In genomic region chr18:9016819-9017169, GRCh38 we compare ENCODE assay signal across 8 cellular contexts.
DNase-seq lines count a peak whose midpoint lies in the region; ATAC-seq and TF ChIP-seq lines count a peak whose summit lies in the region.

No MANE protein-coding gene starts in this region.

- POLR2A ChIA-PET in Panc1 (lab: Charles Lee), result no interaction called here

- peaks cover 23% of the 10 kb centered on the region for H3K4me1 ChIP-seq in Panc1 (ENCODE audit: control insufficient read depth, insufficient read depth, low read length)

- no peaks in the 10 kb centered on the region for H3K36me3 Mint-ChIP-seq in stimulated activated naive B cell treated with anti-CD40 and anti-IgM and Interleukin-4, amounts not matched to agents 10 μg/mL and 1 μg/mL and 100 μg/mL, for 72 hours

- H3K4me3 ChIP-seq in Panc1 (ENCODE audit: low read depth in 2 of 2, low read length in 2 of 2), result peak overlapping the region; percentile 21 to 47
- peak overlapping the region; percentile 21 for H3K4me3 ChIP-seq in fibroblast of villous mesenchyme (ENCODE audit: low read depth, low read length)

- CTCF ChIA-PET in Panc1 (lab: Charles Lee), result no interaction called here

- H3K9me3 ChIP-seq in Panc1 (ENCODE audit: control insufficient read depth, insufficient read depth, low read depth, low read length), result peaks cover 8% of the 10 kb centered on the region; the same call in 1 of the 2 replicates

- BruUV-seq in Panc1 (replicated peaks; lab: Mats Ljungman, UMichigan), result no TSS peak

- in situ Hi-C loops in Panc1 (cut with HindIII; ENCODE audit: low pct_unique_long_range_greater_than_20kb, low sequenced_read_pairs), result no loop called here

- peak overlapping the region; percentile 81 for H3K27ac Mint-ChIP-seq in stimulated activated naive B cell treated with anti-CD40 and anti-IgM and Interleukin-4, amounts not matched to agents 10 μg/mL and 1 μg/mL and 100 μg/mL, for 72 hours

- H3K4me1 Mint-ChIP-seq in stimulated activated naive B cell treated with anti-CD40 and anti-IgM and Interleukin-4, amounts not matched to agents 10 μg/mL and 1 μg/mL and 100 μg/mL, for 72 hours, result peaks cover 11 to 15% of the 10 kb centered on the region in 2 donors

- ATAC-seq in GM21825 (IDR thresholded peaks at IDR 0.05; ENCODE audit: unreplicated experiment) (peak; percentile 34), Panc1 (peak; percentile 82), HG03159 (IDR thresholded peaks at IDR 0.05; ENCODE audit: unreplicated experiment) (no peak), HG03432 (IDR thresholded peaks at IDR 0.05; ENCODE audit: unreplicated experiment) (no peak)
- peak in 1 of 2 donors; percentile 42 for ATAC-seq in stimulated activated naive B cell treated with anti-CD40 and anti-IgM and Interleukin-4, amounts not matched to agents 10 μg/mL and 1 μg/mL and 100 μg/mL, for 72 hours (replicated peaks)

- no peak for DNase-seq in Panc1 (ENCODE audit: low read depth, low spot score)
- DNase-seq in fibroblast of villous mesenchyme (ENCODE audit: low read depth), result peak; percentile 5
- DNase-seq in stimulated activated naive B cell treated with anti-CD40 and anti-IgM and Interleukin-4, amounts not matched to agents 10 μg/mL and 1 μg/mL and 100 μg/mL, for 72 hours, result no peak
- no peak for DNase-seq in GDM1 (lab: John Stamatoyannopoulos, UW)
- DNase-seq in NCI-H524 treated with DMSO at 0.1 percent for 48 hours (lab: John Stamatoyannopoulos, UW), result no peak

- H3K27me3 ChIP-seq in Panc1 (ENCODE audit: control insufficient read depth, insufficient read depth, low read length), result no peaks in the 10 kb centered on the region

- H3K4me3 Mint-ChIP-seq in stimulated activated naive B cell treated with anti-CD40 and anti-IgM and Interleukin-4, amounts not matched to agents 10 μg/mL and 1 μg/mL and 100 μg/mL, for 72 hours, result peak overlapping the region; percentile 81

- H3K27ac ChIP-seq in Panc1 (ENCODE audit: low read length), result peak overlapping the region; percentile 88

- H3K27me3 Mint-ChIP-seq in stimulated activated naive B cell treated with anti-CD40 and anti-IgM and Interleukin-4, amounts not matched to agents 10 μg/mL and 1 μg/mL and 100 μg/mL, for 72 hours, result peaks cover 0 to 6% of the 10 kb centered on the region in 2 donors

- intact Hi-C loops in Panc1 (cut with micrococcal nuclease; ENCODE audit: unreplicated experiment), result no loop called here

- TF ChIP-seq CTCF in Panc1 (IDR thresholded peaks at IDR 0.05) (no peak), fibroblast of villous mesenchyme (IDR thresholded peaks at IDR 0.05; ENCODE audit: insufficient read depth, low read depth, low read length) (no peak)

- peaks cover 0 to 2% of the 10 kb centered on the region in 2 donors for H3K9me3 Mint-ChIP-seq in stimulated activated naive B cell treated with anti-CD40 and anti-IgM and Interleukin-4, amounts not matched to agents 10 μg/mL and 1 μg/mL and 100 μg/mL, for 72 hours

- no peaks in the 10 kb centered on the region for H3K36me3 ChIP-seq in Panc1 (ENCODE audit: control insufficient read depth, insufficient read depth, low read length)

Comparison
In these comparisons a context has a peak if more than half of its experiments do, and no peak if none do; other contexts are left out.
1. ATAC-seq: peak in GM21825 (single experiment) and Panc1 (single experiment); none in HG03159 (single experiment) and HG03432 (single experiment).